In genomic region chr6:152129606-152130249, GRCh38 we compare ENCODE assay signal across 10 cellular contexts.
A peak's percentile ranks its signal among the peaks of the same experiment; 100 is the strongest.
DNase-seq lines count a peak whose midpoint lies in the region; ATAC-seq, FAIRE-seq and TF ChIP-seq lines count a peak whose summit lies in the region.
"Had no signal": no experiment of that assay in that cellular context is flagged by ENCODE, and none has a peak within 500 bp of the region (broad histone marks: within the 10 kb centered on the region; RNA-seq: fewer than 3 reads in every experiment).

No MANE protein-coding gene starts in this region.

- no peaks in the 10 kb centered on the region for H3K9me3 ChIP-seq in CD4-positive, CD25-positive, alpha-beta regulatory T cell (ENCODE audit: control insufficient read depth in 2 of 2, low read length in 2 of 2)
- H3K9me3 ChIP-seq in hepatocyte (ENCODE audit: low read depth) (no peaks in the 10 kb centered on the region), trophoblast cell (ENCODE audit: insufficient read depth, low read depth, low read length) (no peaks in the 10 kb centered on the region)

- no peak overlapping the region for H2BK12ac ChIP-seq in trophoblast cell (ENCODE audit: low read length)

- no peak overlapping the region for H3K9ac ChIP-seq in trophoblast cell (ENCODE audit: low read length)

- no peak overlapping the region for H4K91ac ChIP-seq in trophoblast cell (ENCODE audit: low read depth, low read length)

- no peaks in the 10 kb centered on the region for H3K27me3 Mint-ChIP-seq in CD4-positive, CD25-positive, alpha-beta regulatory T cell

- no peak overlapping the region for H4K8ac ChIP-seq in trophoblast cell (ENCODE audit: low read depth, low read length)

- H3K79me1 ChIP-seq in trophoblast cell (ENCODE audit: low read length) = peaks cover 2% of the 10 kb centered on the region

- no peak overlapping the region for H3K4me3 ChIP-seq in CD4-positive, CD25-positive, alpha-beta regulatory T cell (ENCODE audit: low read depth, low read length)
- no peak overlapping the region for H3K4me3 ChIP-seq in hepatocyte
- H3K4me3 ChIP-seq in trophoblast cell (ENCODE audit: low read depth, low read length) = no peak overlapping the region

- H3K14ac ChIP-seq in trophoblast cell (ENCODE audit: low read length) = no peak overlapping the region

- no peak overlapping the region for H3K27ac ChIP-seq in CD4-positive, CD25-positive, alpha-beta regulatory T cell (ENCODE audit: insufficient read depth, low read length, poor library complexity, severe bottlenecking)
- H3K27ac ChIP-seq in hepatocyte (peak overlapping the region; percentile 66), trophoblast cell (ENCODE audit: low read depth, low read length) (peak overlapping the region; percentile 68)

- H3K4ac ChIP-seq in trophoblast cell (ENCODE audit: low read depth, low read length) = no peak overlapping the region

- H3K4me3 Mint-ChIP-seq in CD4-positive, CD25-positive, alpha-beta regulatory T cell = no peak overlapping the region

- H3K79me2 ChIP-seq in hepatocyte (no peaks in the 10 kb centered on the region), trophoblast cell (ENCODE audit: control insufficient read depth, insufficient read depth, low read length, poor library complexity) (no peaks in the 10 kb centered on the region)

- H3K36me3 ChIP-seq in CD4-positive, CD25-positive, alpha-beta regulatory T cell (ENCODE audit: control insufficient read depth, insufficient read depth, low read length) = peaks cover 100% of the 10 kb centered on the region
- H3K36me3 ChIP-seq in hepatocyte (replicated peaks; ENCODE audit: insufficient read depth, low read depth) (no peaks in the 10 kb centered on the region), trophoblast cell (ENCODE audit: control insufficient read depth in 1 of 2, insufficient read depth in 2 of 2, low read length in 2 of 2) (no peaks in the 10 kb centered on the region)

- H3K36me3 Mint-ChIP-seq in CD4-positive, CD25-positive, alpha-beta regulatory T cell = peaks cover 58% of the 10 kb centered on the region

- H2BK120ac ChIP-seq in trophoblast cell (ENCODE audit: insufficient read depth, low read length, poor library complexity) = no peak overlapping the region

- H3K4me2 ChIP-seq in hepatocyte (peak overlapping the region; percentile 54), trophoblast cell (ENCODE audit: low read length) (no peak overlapping the region)

- no peaks in the 10 kb centered on the region for H4K20me1 ChIP-seq in hepatocyte (ENCODE audit: insufficient read depth, poor library complexity, severe bottlenecking)

- 65% methylated on average over 11 of the region's 11 CpGs for WGBS in hepatocyte (ENCODE audit: low lambda C conversion rate, missing lambda C conversion rate)
- WGBS in trophoblast cell (ENCODE audit: extremely low coverage, insufficient coverage, insufficient read length) = no CpG with 5 or more reads among the region's 11 CpGs

- no peak overlapping the region for H3K18ac ChIP-seq in trophoblast cell (ENCODE audit: low read length)

- H3K23ac ChIP-seq in trophoblast cell (ENCODE audit: low read length) = no peak overlapping the region

- H3K9me2 ChIP-seq in hepatocyte (replicated peaks; ENCODE audit: insufficient read depth) = no peaks in the 10 kb centered on the region

- peak overlapping the region in 2 of 3 donors; percentile 47 to 60 for H3K27ac Mint-ChIP-seq in CD4-positive, CD25-positive, alpha-beta regulatory T cell

- in situ Hi-C loops in KBM-7 (cut with MboI; ENCODE audit: low pct_unique_long_range_greater_than_20kb, low sequenced_read_pairs) = no loop called here

- no peaks in the 10 kb centered on the region for H3K4me1 ChIP-seq in CD4-positive, CD25-positive, alpha-beta regulatory T cell (ENCODE audit: control insufficient read depth, insufficient read depth, low read length, poor library complexity, severe bottlenecking)
- H3K4me1 ChIP-seq in hepatocyte (ENCODE audit: insufficient read depth) = no peaks in the 10 kb centered on the region
- H3K4me1 ChIP-seq in trophoblast cell (ENCODE audit: control insufficient read depth in 1 of 2, insufficient read depth in 2 of 2, low read length in 2 of 2) = peaks cover 0 to 7% of the 10 kb centered on the region in 2 experiments

- no peak for FAIRE-seq in H54 (lab: Jason Lieb, UNC)

- TF ChIP-seq CTCF in hepatocyte (IDR thresholded peaks at IDR 0.05; ENCODE audit: poor library complexity) = no peak

- TF ChIP-seq POLR2A in H54 (IDR thresholded peaks at IDR 0.05; ENCODE audit: low read depth, low read length) = no peak

- H4K12ac ChIP-seq in trophoblast cell (ENCODE audit: low read depth, low read length) = no peak overlapping the region

- no peak overlapping the region for H2AK5ac ChIP-seq in trophoblast cell (ENCODE audit: low read length)

- H3K27me3 ChIP-seq in CD4-positive, CD25-positive, alpha-beta regulatory T cell (ENCODE audit: control insufficient read depth, insufficient read depth, low read length) = no peaks in the 10 kb centered on the region
- no peaks in the 10 kb centered on the region for H3K27me3 ChIP-seq in hepatocyte
- no peaks in the 10 kb centered on the region for H3K27me3 ChIP-seq in trophoblast cell (ENCODE audit: insufficient read depth, low read length)

- ATAC-seq in CD4-positive, CD25-positive, alpha-beta regulatory T cell (ENCODE audit: low read depth in 2 of 2) = no peak
- ATAC-seq in HG02642 (IDR thresholded peaks at IDR 0.05; ENCODE audit: poor library complexity, unreplicated experiment) = no peak

- DNase-seq in CD4-positive, CD25-positive, alpha-beta regulatory T cell = no peak
- DNase-seq in amniotic epithelial cell (ENCODE audit: low read depth) (peak; percentile 71), hepatocyte (ENCODE audit: low spot score) (no peak), trophoblast cell (peak; percentile 32 to 68), KBM-7 (no peak), T-helper 9 cell (no peak), H54 (ENCODE audit: insufficient read length, low spot score) (no peak)
- DNase-seq: activated CD8-positive, alpha-beta memory T cell treated with anti-CD3 and anti-CD28 coated beads, Interleukin-2, amount 50 U/mL, for 4 hours; retina had no signal

- H3K9me3 Mint-ChIP-seq in CD4-positive, CD25-positive, alpha-beta regulatory T cell = no peaks in the 10 kb centered on the region

- peak overlapping the region; percentile 14 for H2BK5ac ChIP-seq in trophoblast cell (ENCODE audit: low read depth, low read length, poor library complexity)

- H3K4me1 Mint-ChIP-seq in CD4-positive, CD25-positive, alpha-beta regulatory T cell = peaks cover 0 to 17% (median 5%) of the 10 kb centered on the region in 4 donors

- H2AFZ ChIP-seq in hepatocyte = no peak overlapping the region
- no peak overlapping the region for H2AFZ ChIP-seq in trophoblast cell (ENCODE audit: insufficient read depth, low read length, poor library complexity)

Comparison
In these comparisons a context has a peak if more than half of its experiments do, and no peak if none do; other contexts are left out.
1. DNase-seq: peak in amniotic epithelial cell (single experiment) and trophoblast cell (2 of 2); none in CD4-positive, CD25-positive, alpha-beta regulatory T cell (0 of 3), hepatocyte (single experiment), KBM-7 (single experiment), T-helper 9 cell (single experiment) and H54 (single experiment).